16 cellular contexts compared by ENCODE assay signal in the genomic region with DNA sequence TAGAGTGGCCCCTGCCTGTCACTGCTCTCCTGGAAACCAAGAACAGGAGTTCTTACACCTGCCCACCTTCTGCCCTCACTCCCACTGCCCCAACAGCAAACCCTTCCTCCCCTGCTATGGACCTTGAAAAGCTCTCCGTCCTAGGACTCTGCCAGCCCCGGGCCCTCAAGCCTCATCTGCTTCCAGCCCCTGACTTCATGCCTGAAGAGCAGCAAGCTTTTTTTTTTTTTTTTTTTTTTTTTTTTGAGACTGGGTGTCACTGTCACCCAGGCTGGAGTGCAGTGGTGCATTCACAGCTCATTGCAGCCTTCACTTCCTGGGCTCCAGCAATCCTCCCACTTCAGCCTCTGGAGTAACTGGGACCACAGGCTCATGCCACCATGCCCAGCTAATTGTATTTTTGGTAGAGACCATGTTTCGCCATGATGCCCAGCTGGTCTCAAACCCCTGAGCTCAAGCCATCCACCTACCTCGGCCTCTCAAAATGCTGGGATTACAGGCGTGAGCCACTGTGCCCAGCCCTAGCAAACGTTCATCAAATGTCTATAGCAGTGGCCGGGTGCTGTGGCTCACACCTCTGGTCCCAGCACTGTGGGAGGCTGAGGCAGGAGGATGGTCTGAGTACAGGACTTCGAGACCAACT. TPM values are rescaled to one million over a fixed set of nuclear protein-coding genes. Genes with fewer than 3 reads are reported as not detected.
DNase-seq lines count a peak whose midpoint lies in the region; ATAC-seq and TF ChIP-seq lines count a peak whose summit lies in the region.
"Had no signal": no experiment of that assay in that cellular context is flagged by ENCODE, and none has a peak within 500 bp of the region (broad histone marks: within the 10 kb centered on the region; RNA-seq: fewer than 3 reads in every experiment).

No MANE protein-coding gene starts in this region.

- peaks cover 46% of the 10 kb centered on the region for H3K36me3 Mint-ChIP-seq in activated naive CD4-positive, alpha-beta T cell treated with anti-CD3 and anti-CD28 coated beads, Interleukin-2, amount 10 ng/mL, durations not matched to agents 7 days and 5 days
- peaks cover 36% of the 10 kb centered on the region for H3K36me3 Mint-ChIP-seq in endothelial cell (ENCODE audit: low read depth, unreplicated experiment)
- H3K36me3 Mint-ChIP-seq in stimulated activated effector memory CD8-positive, alpha-beta T cell treated with anti-CD3 and anti-CD28 coated beads, Interleukin-12 subunit alpha, Interleukin-12 subunit beta, amount 100 ng/mL, for 72 hours, result peaks cover 98% of the 10 kb centered on the region

- no peak overlapping the region for H3K4me3 Mint-ChIP-seq in activated naive CD4-positive, alpha-beta T cell treated with anti-CD3 and anti-CD28 coated beads, Interleukin-2, amount 10 ng/mL, durations not matched to agents 7 days and 5 days
- H3K4me3 Mint-ChIP-seq in endothelial cell (ENCODE audit: unreplicated experiment), result peak overlapping the region; percentile 75
- no peak overlapping the region for H3K4me3 Mint-ChIP-seq in stimulated activated effector memory CD8-positive, alpha-beta T cell treated with anti-CD3 and anti-CD28 coated beads, Interleukin-12 subunit alpha, Interleukin-12 subunit beta, amount 100 ng/mL, for 72 hours

- DNase-seq in activated naive CD4-positive, alpha-beta T cell treated with anti-CD3 and anti-CD28 coated beads, Interleukin-2, amount 10 ng/mL, durations not matched to agents 7 days and 5 days, result peak; percentile 16
- DNase-seq in activated naive CD4-positive, alpha-beta T cell (lab: John Stamatoyannopoulos, UW), result no peak
- DNase-seq in SK-N-MC (ENCODE audit: low read depth, low spot score) (no peak), endothelial cell (ENCODE audit: low spot score) (no peak), NCI-H524 treated with DMSO at 0.1 percent for 48 hours (lab: John Stamatoyannopoulos, UW) (no peak)
- no peak for DNase-seq in stimulated activated effector memory CD8-positive, alpha-beta T cell treated with anti-CD3 and anti-CD28 coated beads, Interleukin-12 subunit alpha, Interleukin-12 subunit beta, amount 100 ng/mL, for 72 hours (ENCODE audit: low spot score in 2 of 2)
- DNase-seq: NCI-H1436 treated with DMSO at 0.1 percent for 48 hours, NCI-H69 had no signal

- H3K27ac Mint-ChIP-seq in activated naive CD4-positive, alpha-beta T cell treated with anti-CD3 and anti-CD28 coated beads, Interleukin-2, amount 10 ng/mL, durations not matched to agents 7 days and 5 days, result peak overlapping the region; percentile 70
- peak overlapping the region; percentile 37 for H3K27ac Mint-ChIP-seq in endothelial cell (ENCODE audit: unreplicated experiment)
- peak overlapping the region; percentile 86 for H3K27ac Mint-ChIP-seq in stimulated activated effector memory CD8-positive, alpha-beta T cell treated with anti-CD3 and anti-CD28 coated beads, Interleukin-12 subunit alpha, Interleukin-12 subunit beta, amount 100 ng/mL, for 72 hours

- peaks cover 89% of the 10 kb centered on the region for H3K36me3 ChIP-seq in SK-N-MC (ENCODE audit: insufficient read depth, low read length)

- peaks cover 49% of the 10 kb centered on the region for H3K4me1 Mint-ChIP-seq in activated naive CD4-positive, alpha-beta T cell treated with anti-CD3 and anti-CD28 coated beads, Interleukin-2, amount 10 ng/mL, durations not matched to agents 7 days and 5 days
- peaks cover 37% of the 10 kb centered on the region for H3K4me1 Mint-ChIP-seq in endothelial cell (ENCODE audit: unreplicated experiment)
- H3K4me1 Mint-ChIP-seq in stimulated activated effector memory CD8-positive, alpha-beta T cell treated with anti-CD3 and anti-CD28 coated beads, Interleukin-12 subunit alpha, Interleukin-12 subunit beta, amount 100 ng/mL, for 72 hours, result peaks cover 27% of the 10 kb centered on the region

- H3K27me3 Mint-ChIP-seq in activated naive CD4-positive, alpha-beta T cell treated with anti-CD3 and anti-CD28 coated beads, Interleukin-2, amount 10 ng/mL, durations not matched to agents 7 days and 5 days, result no peaks in the 10 kb centered on the region
- peaks cover 9% of the 10 kb centered on the region for H3K27me3 Mint-ChIP-seq in endothelial cell (ENCODE audit: unreplicated experiment)

- CTCF ChIA-PET in activated naive CD4-positive, alpha-beta T cell treated with anti-CD3 and anti-CD28 coated beads, Interleukin-2, amount 10 ng/mL, durations not matched to agents 7 days and 5 days (lab: Charles Lee), result interaction anchor here (1.4 kb wide), 1 partner anchor 28 kb away, joined by 6 read pairs; no protein-coding TSS in a partner anchor

- ATAC-seq in stimulated activated effector memory CD8-positive, alpha-beta T cell treated with anti-CD3 and anti-CD28 coated beads, Interleukin-12 subunit alpha, Interleukin-12 subunit beta, amount 100 ng/mL, for 72 hours, result no peak
- ATAC-seq in GM21360 (IDR thresholded peaks at IDR 0.05; ENCODE audit: unreplicated experiment) (no peak), HG02970 (IDR thresholded peaks at IDR 0.05; ENCODE audit: low FRiP score, unreplicated experiment) (no peak)
- ATAC-seq: pancreas had no signal

- H3K9me3 ChIP-seq in SK-N-MC (ENCODE audit: low read depth, low read length), result no peaks in the 10 kb centered on the region
- H3K9me3 ChIP-seq: esophagus muscularis mucosa, pancreas had no signal

- no peak overlapping the region for H3K9ac ChIP-seq in SK-N-MC (ENCODE audit: insufficient read length)

- TF ChIP-seq CTCF in endothelial cell (IDR thresholded peaks at IDR 0.05; ENCODE audit: unreplicated experiment), result no peak

- peak overlapping the region; percentile 25; the same call in 1 of the 2 replicates for H3K27ac ChIP-seq in SK-N-MC
- H3K27ac ChIP-seq: pancreas had no signal

- no peak overlapping the region for H3K4me3 ChIP-seq in SK-N-MC
- H3K4me3 ChIP-seq: esophagus muscularis mucosa, lung, pancreas had no signal

- no peaks in the 10 kb centered on the region for H3K9me3 Mint-ChIP-seq in activated naive CD4-positive, alpha-beta T cell treated with anti-CD3 and anti-CD28 coated beads, Interleukin-2, amount 10 ng/mL, durations not matched to agents 7 days and 5 days
- H3K9me3 Mint-ChIP-seq in endothelial cell (ENCODE audit: unreplicated experiment), result no peaks in the 10 kb centered on the region
- H3K9me3 Mint-ChIP-seq in stimulated activated effector memory CD8-positive, alpha-beta T cell treated with anti-CD3 and anti-CD28 coated beads, Interleukin-12 subunit alpha, Interleukin-12 subunit beta, amount 100 ng/mL, for 72 hours, result no peaks in the 10 kb centered on the region

RNA-seq across cellular contexts. Expression of gene CARHSP1, which starts 16.9 kb away (rescaled TPM):
- total RNA-seq in endothelial cell (ENCODE audit: unreplicated experiment), result 127 TPM

RNA-seq across cellular contexts. Expression of gene LITAFD, which starts 30.3 kb away (rescaled TPM):
- not detected for total RNA-seq in endothelial cell (ENCODE audit: unreplicated experiment)
- total RNA-seq: cerebellum, esophagus muscularis mucosa, G401, lung, pancreas, RPMI7951 had no signal

RNA-seq across cellular contexts. Expression of gene PMM2, which starts 54.2 kb away (rescaled TPM):
- total RNA-seq in endothelial cell (ENCODE audit: unreplicated experiment), result 19.3 TPM

RNA-seq across cellular contexts. Expression of gene TMEM186, which starts 54.4 kb away (rescaled TPM):
- 8.1 TPM for total RNA-seq in endothelial cell (ENCODE audit: unreplicated experiment)
